11 cellular contexts compared by ENCODE assay signal in the genomic region with DNA sequence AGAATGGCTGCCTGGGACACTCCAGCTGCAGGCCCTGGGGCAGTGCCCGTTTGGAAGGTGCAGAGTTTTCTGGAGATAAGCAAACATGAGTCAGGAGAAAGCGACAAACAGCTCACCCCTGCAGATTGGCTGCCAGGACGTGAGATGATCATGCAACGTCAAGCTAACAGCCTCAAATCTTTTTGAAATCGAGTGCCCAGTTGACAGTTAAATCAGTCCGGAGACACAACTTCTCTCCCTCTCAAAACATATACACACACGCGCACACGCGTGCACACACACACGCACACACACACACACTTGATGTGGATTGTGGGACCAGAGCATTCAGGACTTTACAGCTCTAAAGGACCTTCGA. TPM values are rescaled to one million over a fixed set of nuclear protein-coding genes. Genes with fewer than 3 reads are reported as not detected.
DNase-seq lines count a peak whose midpoint lies in the region; ATAC-seq and TF ChIP-seq lines count a peak whose summit lies in the region.
"Had no signal": no experiment of that assay in that cellular context is flagged by ENCODE, and none has a peak within 500 bp of the region (broad histone marks: within the 10 kb centered on the region; RNA-seq: fewer than 3 reads in every experiment).

No MANE protein-coding gene starts in this region.

- TF ChIP-seq CTCF in C4-2B (conservative IDR thresholded peaks at IDR 0.05) (no peak), WTC11 (IDR thresholded peaks at IDR 0.05) (no peak)

- H3K9me3 Mint-ChIP-seq in WTC11 = peaks cover 13% of the 10 kb centered on the region

- intact Hi-C loops in left ventricle myocardium superior (cut with micrococcal nuclease) = no loop called here

- 0 out of 2 replicates have a peak overlapping the region, but pooled peaks have one; percentile 39 for H3K27ac Mint-ChIP-seq in WTC11

- H3K27me3 Mint-ChIP-seq in WTC11 (ENCODE audit: low read depth) = no peaks in the 10 kb centered on the region; the same call in 1 of the 2 replicates

- peaks cover 3% of the 10 kb centered on the region for H3K36me3 Mint-ChIP-seq in WTC11

- no peak overlapping the region for H3K4me3 Mint-ChIP-seq in WTC11

- POLR2A ChIA-PET in WTC11 (lab: Charles Lee) = no interaction called here

- peaks cover 42% of the 10 kb centered on the region for H3K4me1 Mint-ChIP-seq in WTC11

- CTCF ChIA-PET in WTC11 (lab: Charles Lee) = no interaction called here

- DNase-seq in HUDEP-2 (lab: John Stamatoyannopoulos, UW; ENCODE audit: unreplicated experiment in 76 of 76) = peak in 72 of 76 experiments; percentile 51 to 95 (median 84)
- DNase-seq in WTC11 (ENCODE audit: low spot score) = no peak
- DNase-seq in left ventricle myocardium superior = peak; percentile 37
- no peak for DNase-seq in SKM-1 treated with dmso at 0.1 percent for 144 hours (lab: John Stamatoyannopoulos, UW; ENCODE audit: unreplicated experiment)
- no peak for DNase-seq in NCI-H1694 (lab: John Stamatoyannopoulos, UW)
- no peak for DNase-seq in NCI-H2081 (lab: John Stamatoyannopoulos, UW)
- DNase-seq: dermis blood vessel endothelial cell, NCI-H345, sigmoid colon had no signal

- H3K27ac ChIP-seq in C4-2B = peak overlapping the region; percentile 11; the same call in 1 of the 2 replicates
- H3K27ac ChIP-seq: sigmoid colon had no signal

- ATAC-seq in WTC11 = no peak
- peak; percentile 75 for ATAC-seq in left ventricle myocardium superior
- ATAC-seq in HG03280 (IDR thresholded peaks at IDR 0.05; ENCODE audit: unreplicated experiment) = no peak

TF ChIP-seq in WTC11, 78 proteins besides CTCF, POLR2A, EP300 and RAD21:
- TF ChIP-seq JUN (CRISPR knock-in tag; IDR thresholded peaks at IDR 0.05) (no peak), HMGA2 (CRISPR knock-in tag; IDR thresholded peaks at IDR 0.05) (no peak), IRF2 (CRISPR knock-in tag; IDR thresholded peaks at IDR 0.05; ENCODE audit: borderline replicate concordance, low read depth) (no peak), NR3C1 (CRISPR knock-in tag; conservative IDR thresholded peaks at IDR 0.05; ENCODE audit: low read depth) (no peak), MYBL2 (CRISPR knock-in tag; IDR thresholded peaks at IDR 0.05) (no peak), NR2C2 (CRISPR knock-in tag; IDR thresholded peaks at IDR 0.05) (no peak), GRHL2 (CRISPR knock-in tag; IDR thresholded peaks at IDR 0.05; ENCODE audit: insufficient replicate concordance, severe bottlenecking) (no peak), SOX15 (CRISPR knock-in tag; IDR thresholded peaks at IDR 0.05) (no peak), GABPB1 (CRISPR knock-in tag; IDR thresholded peaks at IDR 0.05) (no peak), SMAD4 (CRISPR knock-in tag; IDR thresholded peaks at IDR 0.05) (no peak), RELA (CRISPR knock-in tag; IDR thresholded peaks at IDR 0.05; ENCODE audit: borderline replicate concordance) (no peak), ELF4 (CRISPR knock-in tag; IDR thresholded peaks at IDR 0.05; ENCODE audit: low read depth) (no peak), CREM (CRISPR knock-in tag; IDR thresholded peaks at IDR 0.05) (no peak), ATF1 (CRISPR knock-in tag; IDR thresholded peaks at IDR 0.05) (no peak)
- TF ChIP-seq, protein P1, sequence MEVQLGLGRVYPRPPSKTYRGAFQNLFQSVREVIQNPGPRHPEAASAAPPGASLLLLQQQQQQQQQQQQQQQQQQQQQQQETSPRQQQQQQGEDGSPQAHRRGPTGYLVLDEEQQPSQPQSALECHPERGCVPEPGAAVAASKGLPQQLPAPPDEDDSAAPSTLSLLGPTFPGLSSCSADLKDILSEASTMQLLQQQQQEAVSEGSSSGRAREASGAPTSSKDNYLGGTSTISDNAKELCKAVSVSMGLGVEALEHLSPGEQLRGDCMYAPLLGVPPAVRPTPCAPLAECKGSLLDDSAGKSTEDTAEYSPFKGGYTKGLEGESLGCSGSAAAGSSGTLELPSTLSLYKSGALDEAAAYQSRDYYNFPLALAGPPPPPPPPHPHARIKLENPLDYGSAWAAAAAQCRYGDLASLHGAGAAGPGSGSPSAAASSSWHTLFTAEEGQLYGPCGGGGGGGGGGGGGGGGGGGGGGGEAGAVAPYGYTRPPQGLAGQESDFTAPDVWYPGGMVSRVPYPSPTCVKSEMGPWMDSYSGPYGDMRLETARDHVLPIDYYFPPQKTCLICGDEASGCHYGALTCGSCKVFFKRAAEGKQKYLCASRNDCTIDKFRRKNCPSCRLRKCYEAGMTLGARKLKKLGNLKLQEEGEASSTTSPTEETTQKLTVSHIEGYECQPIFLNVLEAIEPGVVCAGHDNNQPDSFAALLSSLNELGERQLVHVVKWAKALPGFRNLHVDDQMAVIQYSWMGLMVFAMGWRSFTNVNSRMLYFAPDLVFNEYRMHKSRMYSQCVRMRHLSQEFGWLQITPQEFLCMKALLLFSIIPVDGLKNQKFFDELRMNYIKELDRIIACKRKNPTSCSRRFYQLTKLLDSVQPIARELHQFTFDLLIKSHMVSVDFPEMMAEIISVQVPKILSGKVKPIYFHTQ (CRISPR knock-in tag; IDR thresholded peaks at IDR 0.05) = no peak
- TF ChIP-seq, protein P2, sequence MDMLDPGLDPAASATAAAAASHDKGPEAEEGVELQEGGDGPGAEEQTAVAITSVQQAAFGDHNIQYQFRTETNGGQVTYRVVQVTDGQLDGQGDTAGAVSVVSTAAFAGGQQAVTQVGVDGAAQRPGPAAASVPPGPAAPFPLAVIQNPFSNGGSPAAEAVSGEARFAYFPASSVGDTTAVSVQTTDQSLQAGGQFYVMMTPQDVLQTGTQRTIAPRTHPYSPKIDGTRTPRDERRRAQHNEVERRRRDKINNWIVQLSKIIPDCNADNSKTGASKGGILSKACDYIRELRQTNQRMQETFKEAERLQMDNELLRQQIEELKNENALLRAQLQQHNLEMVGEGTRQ (CRISPR knock-in tag; IDR thresholded peaks at IDR 0.05) = no peak
- TF ChIP-seq, protein P3, sequence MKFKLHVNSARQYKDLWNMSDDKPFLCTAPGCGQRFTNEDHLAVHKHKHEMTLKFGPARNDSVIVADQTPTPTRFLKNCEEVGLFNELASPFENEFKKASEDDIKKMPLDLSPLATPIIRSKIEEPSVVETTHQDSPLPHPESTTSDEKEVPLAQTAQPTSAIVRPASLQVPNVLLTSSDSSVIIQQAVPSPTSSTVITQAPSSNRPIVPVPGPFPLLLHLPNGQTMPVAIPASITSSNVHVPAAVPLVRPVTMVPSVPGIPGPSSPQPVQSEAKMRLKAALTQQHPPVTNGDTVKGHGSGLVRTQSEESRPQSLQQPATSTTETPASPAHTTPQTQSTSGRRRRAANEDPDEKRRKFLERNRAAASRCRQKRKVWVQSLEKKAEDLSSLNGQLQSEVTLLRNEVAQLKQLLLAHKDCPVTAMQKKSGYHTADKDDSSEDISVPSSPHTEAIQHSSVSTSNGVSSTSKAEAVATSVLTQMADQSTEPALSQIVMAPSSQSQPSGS (CRISPR knock-in tag; IDR thresholded peaks at IDR 0.05; ENCODE audit: borderline replicate concordance, low read depth) = no peak
- TF ChIP-seq, protein P4, sequence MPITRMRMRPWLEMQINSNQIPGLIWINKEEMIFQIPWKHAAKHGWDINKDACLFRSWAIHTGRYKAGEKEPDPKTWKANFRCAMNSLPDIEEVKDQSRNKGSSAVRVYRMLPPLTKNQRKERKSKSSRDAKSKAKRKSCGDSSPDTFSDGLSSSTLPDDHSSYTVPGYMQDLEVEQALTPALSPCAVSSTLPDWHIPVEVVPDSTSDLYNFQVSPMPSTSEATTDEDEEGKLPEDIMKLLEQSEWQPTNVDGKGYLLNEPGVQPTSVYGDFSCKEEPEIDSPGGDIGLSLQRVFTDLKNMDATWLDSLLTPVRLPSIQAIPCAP (CRISPR knock-in tag; IDR thresholded peaks at IDR 0.05) = no peak
- TF ChIP-seq, protein P5, sequence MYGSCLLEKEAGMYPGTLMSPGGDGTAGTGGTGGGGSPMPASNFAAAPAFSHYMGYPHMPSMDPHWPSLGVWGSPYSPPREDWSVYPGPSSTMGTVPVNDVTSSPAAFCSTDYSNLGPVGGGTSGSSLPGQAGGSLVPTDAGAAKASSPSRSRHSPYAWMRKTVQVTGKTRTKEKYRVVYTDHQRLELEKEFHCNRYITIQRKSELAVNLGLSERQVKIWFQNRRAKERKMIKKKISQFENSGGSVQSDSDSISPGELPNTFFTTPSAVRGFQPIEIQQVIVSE (CRISPR knock-in tag; IDR thresholded peaks at IDR 0.05; ENCODE audit: borderline replicate concordance) = no peak
- TF ChIP-seq, protein P6, sequence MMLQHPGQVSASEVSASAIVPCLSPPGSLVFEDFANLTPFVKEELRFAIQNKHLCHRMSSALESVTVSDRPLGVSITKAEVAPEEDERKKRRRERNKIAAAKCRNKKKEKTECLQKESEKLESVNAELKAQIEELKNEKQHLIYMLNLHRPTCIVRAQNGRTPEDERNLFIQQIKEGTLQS (CRISPR knock-in tag; conservative IDR thresholded peaks at IDR 0.05) = no peak

RNA-seq across cellular contexts. Expression of a gene that starts 49.4 kb away (rescaled TPM):
- total RNA-seq in WTC11 (2021) (1.1 to 1.4 TPM (median 1.1 TPM) in 3 replicates), left ventricle myocardium superior (16.7 TPM)

Comparison
In these comparisons a context has a peak if more than half of its experiments do, and no peak if none do; other contexts are left out.
1. DNase-seq: peak in HUDEP-2 (72 of 76) and left ventricle myocardium superior (single experiment); none in WTC11 (single experiment), SKM-1 treated with dmso at 0.1 percent for 144 hours (single experiment), NCI-H1694 (single experiment) and NCI-H2081 (0 of 2).